ENCODE assay signal across 39 cellular contexts in genomic region chr1:169924063-169924462, GRCh38.
"Had no signal": no experiment of that assay in that cellular context is flagged by ENCODE, and none has a peak within 500 bp of the region (broad histone marks: within the 10 kb centered on the region; RNA-seq: fewer than 3 reads in every experiment).

No MANE protein-coding gene starts in this region.

- H3K4me3 ChIP-seq: adrenal gland, ascending aorta, body of pancreas, breast epithelium, cardiac muscle cell had no signal

- H3K36me3 ChIP-seq: adrenal gland, brain microvascular endothelial cell, breast epithelium had no signal

- DNase-seq: activated effector memory CD4-positive, alpha-beta T cell treated with anti-CD3 and anti-CD28 coated beads, Interleukin-2, amount 50 U/mL, for 16 hours; activated effector memory CD4-positive, alpha-beta T cell treated with Interleukin-2 at 50 U/mL for 16 hours; activated gamma-delta T cell; activated gamma-delta T cell treated with Interleukin-2 at 50 U/mL for 16 hours; activated naive CD4-positive, alpha-beta T cell; activated naive CD4-positive, alpha-beta T cell treated with anti-CD3 and anti-CD28 coated beads for 36 hours; activated naive CD4-positive, alpha-beta T cell treated with anti-CD3 and anti-CD28 coated beads, Interleukin-2, amount 10 ng/mL, durations not matched to agents 7 days and 5 days; activated naive CD4-positive, alpha-beta T cell treated with anti-CD3 and anti-CD28 coated beads, Interleukin-2, amount 50 U/mL, for 16 hours; activated naive CD4-positive, alpha-beta T cell treated with Interleukin-2 at 50 U/mL for 16 hours; activated naive CD8-positive, alpha-beta T cell treated with anti-CD3 and anti-CD28 coated beads for 36 hours; activated naive CD8-positive, alpha-beta T cell treated with anti-CD3 and anti-CD28 coated beads, Interleukin-2, amount 10 ng/mL, durations not matched to agents 7 days and 5 days; activated naive CD8-positive, alpha-beta T cell treated with anti-CD3 and anti-CD28 coated beads, Interleukin-2, amount 50 U/mL, for 24 hours; activated T-cell treated with anti-CD3 and anti-CD28 coated beads, Interleukin-2, amount 50 U/mL, for 1 hour; activated T-cell treated with anti-CD3 and anti-CD28 coated beads, Interleukin-2, amount 50 U/mL, for 24 hours; activated T-cell treated with anti-CD3 and anti-CD28 coated beads, Interleukin-2, amount 50 U/mL, for 48 hours; activated T-cell treated with anti-CD3 and anti-CD28 coated beads, Interleukin-2, amount 50 U/mL, for 72 hours; adrenal gland; amniotic stem cell; amygdala; anterior cingulate cortex; aorta; body of pancreas; brain microvascular endothelial cell; caudate nucleus; central memory CD4-positive, alpha-beta T cell; cerebellar nuclear complex had no signal

- H3K4me3 Mint-ChIP-seq: activated naive CD4-positive, alpha-beta T cell treated with anti-CD3 and anti-CD28 coated beads for 36 hours; activated naive CD4-positive, alpha-beta T cell treated with anti-CD3 and anti-CD28 coated beads, Interleukin-2, amount 10 ng/mL, durations not matched to agents 7 days and 5 days; activated naive CD4-positive, alpha-beta T cell treated with anti-CD3 and anti-CD28 coated beads, Interleukin-2, amount 50 U/mL, for 24 hours; activated naive CD8-positive, alpha-beta T cell; activated naive CD8-positive, alpha-beta T cell treated with anti-CD3 and anti-CD28 coated beads for 36 hours; activated naive CD8-positive, alpha-beta T cell treated with anti-CD3 and anti-CD28 coated beads, Interleukin-2, amount 10 ng/mL, durations not matched to agents 7 days and 5 days; activated naive CD8-positive, alpha-beta T cell treated with anti-CD3 and anti-CD28 coated beads, Interleukin-2, amount 50 U/mL, for 24 hours; activated T-cell treated with anti-CD3 and anti-CD28 coated beads, Interleukin-2, amount 50 U/mL, for 24 hours; activated T-cell treated with anti-CD3 and anti-CD28 coated beads, Interleukin-2, amount 50 U/mL, for 72 hours; activated T-helper 1 cell treated with anti-CD3 and anti-CD28 coated beads, Interleukin-12 subunit alpha, Interleukin-12 subunit beta, Interleukin-2, Interleukin-4 antibody, amounts not matched to agents 30 ng/mL and 10 ng/mL and 1 ng/mL, durations not matched to agents 14 hours and 24 hours and 36 hours; activated T-helper 17 cell treated with anti-CD3 and anti-CD28 coated beads, Interleukin-2, amount 50 U/mL, for 72 hours; brain; central memory CD8-positive, alpha-beta T cell had no signal

- FAIRE-seq: astrocyte, bronchial epithelial cell had no signal

- H3K4me1 Mint-ChIP-seq: brain had no signal

- H3K27me3 ChIP-seq: adrenal gland, ascending aorta, body of pancreas, brain microvascular endothelial cell, breast epithelium, cardiac muscle cell had no signal

- H3K4me1 ChIP-seq: adrenal gland, ascending aorta, body of pancreas, breast epithelium had no signal

- ATAC-seq: activated naive CD4-positive, alpha-beta T cell treated with anti-CD3 and anti-CD28 coated beads, Interleukin-2, amount 50 U/mL, for 72 hours; activated naive CD8-positive, alpha-beta T cell treated with anti-CD3 and anti-CD28 coated beads, Interleukin-2, amount 50 U/mL, for 24 hours; activated T-cell treated with anti-CD3 and anti-CD28 coated beads, Interleukin-2, amount 50 U/mL, for 72 hours; activated T-helper 17 cell treated with anti-CD3 and anti-CD28 coated beads, Interleukin-2, amount 50 U/mL, for 72 hours; body of pancreas had no signal

- H3K27ac ChIP-seq: adrenal gland, ascending aorta, body of pancreas, brain microvascular endothelial cell, breast epithelium had no signal

- H3K27me3 Mint-ChIP-seq: activated naive CD4-positive, alpha-beta T cell treated with anti-CD3 and anti-CD28 coated beads, Interleukin-2, amount 10 ng/mL, durations not matched to agents 7 days and 5 days; activated naive CD4-positive, alpha-beta T cell treated with anti-CD3 and anti-CD28 coated beads, Interleukin-2, amount 50 U/mL, for 24 hours; activated naive CD8-positive, alpha-beta T cell; activated naive CD8-positive, alpha-beta T cell treated with anti-CD3 and anti-CD28 coated beads for 36 hours; activated naive CD8-positive, alpha-beta T cell treated with anti-CD3 and anti-CD28 coated beads, Interleukin-2, amount 10 ng/mL, durations not matched to agents 7 days and 5 days; activated naive CD8-positive, alpha-beta T cell treated with anti-CD3 and anti-CD28 coated beads, Interleukin-2, amount 50 U/mL, for 24 hours; activated T-cell treated with anti-CD3 and anti-CD28 coated beads, Interleukin-2, amount 50 U/mL, for 24 hours; activated T-helper 17 cell treated with anti-CD3 and anti-CD28 coated beads, Interleukin-2, amount 50 U/mL, for 72 hours; brain; central memory CD8-positive, alpha-beta T cell had no signal

- H3K9me3 Mint-ChIP-seq: activated naive CD4-positive, alpha-beta T cell treated with anti-CD3 and anti-CD28 coated beads for 36 hours; activated naive CD4-positive, alpha-beta T cell treated with anti-CD3 and anti-CD28 coated beads, Interleukin-2, amount 10 ng/mL, durations not matched to agents 7 days and 5 days; activated naive CD4-positive, alpha-beta T cell treated with anti-CD3 and anti-CD28 coated beads, Interleukin-2, amount 50 U/mL, for 24 hours; activated naive CD4-positive, alpha-beta T cell treated with anti-CD3 and anti-CD28 coated beads, Interleukin-2, amount 50 U/mL, for 72 hours; activated naive CD8-positive, alpha-beta T cell treated with anti-CD3 and anti-CD28 coated beads for 36 hours; activated naive CD8-positive, alpha-beta T cell treated with anti-CD3 and anti-CD28 coated beads, Interleukin-2, amount 10 ng/mL, durations not matched to agents 7 days and 5 days; activated naive CD8-positive, alpha-beta T cell treated with anti-CD3 and anti-CD28 coated beads, Interleukin-2, amount 50 U/mL, for 24 hours; activated T-cell treated with anti-CD3 and anti-CD28 coated beads, Interleukin-2, amount 50 U/mL, for 24 hours; activated T-cell treated with anti-CD3 and anti-CD28 coated beads, Interleukin-2, amount 50 U/mL, for 72 hours; activated T-helper 1 cell treated with anti-CD3 and anti-CD28 coated beads, Interleukin-12 subunit alpha, Interleukin-12 subunit beta, Interleukin-2, Interleukin-4 antibody, amounts not matched to agents 30 ng/mL and 10 ng/mL and 1 ng/mL, durations not matched to agents 14 hours and 24 hours and 36 hours; activated T-helper 17 cell treated with anti-CD3 and anti-CD28 coated beads, Interleukin-2, amount 50 U/mL, for 72 hours; activated T-helper 2 cell treated with anti-CD3 and anti-CD28 coated beads, Interferon-gamma antibody, Interleukin-2, Interleukin-4, amounts not matched to agents 10 μg/mL and 5 μg/mL and 100 μg/mL, durations not matched to agents 14 hours and 24 hours and 36 hours; brain; central memory CD8-positive, alpha-beta T cell had no signal

- H3K36me3 Mint-ChIP-seq: activated naive CD4-positive, alpha-beta T cell treated with anti-CD3 and anti-CD28 coated beads, Interleukin-2, amount 10 ng/mL, durations not matched to agents 7 days and 5 days; activated naive CD4-positive, alpha-beta T cell treated with anti-CD3 and anti-CD28 coated beads, Interleukin-2, amount 50 U/mL, for 72 hours; activated naive CD8-positive, alpha-beta T cell treated with anti-CD3 and anti-CD28 coated beads for 36 hours had no signal

- H3K9me3 ChIP-seq: adrenal gland, ascending aorta, body of pancreas, breast epithelium had no signal
